ENCODE assay signal across 8 cellular contexts in genomic region chr1:226763741-226764264, GRCh38. TPM values are rescaled to one million over a fixed set of nuclear protein-coding genes. Genes with fewer than 3 reads are reported as not detected.
A peak's percentile ranks its signal among the peaks of the same experiment; 100 is the strongest.
DNase-seq lines count a peak whose midpoint lies in the region; ATAC-seq and TF ChIP-seq lines count a peak whose summit lies in the region.

No MANE protein-coding gene starts in this region.

- no peak overlapping the region for H3K9ac ChIP-seq in fibroblast of lung (ENCODE audit: insufficient read depth, low read length)

- H3K79me2 ChIP-seq in fibroblast of lung (ENCODE audit: control insufficient read depth, insufficient read depth, low read length), result no peaks in the 10 kb centered on the region

- H3K36me3 ChIP-seq in fibroblast of lung (ENCODE audit: control insufficient read depth, insufficient read depth, low read length), result no peaks in the 10 kb centered on the region

- H3K27ac ChIP-seq in fibroblast of lung (ENCODE audit: insufficient read depth, low read length), result no peak overlapping the region

- no peak for TF ChIP-seq CTCF in fibroblast of lung (conservative IDR thresholded peaks at IDR 0.05 in 1 of 2, IDR thresholded peaks at IDR 0.05 in 1 of 2; ENCODE audit: low read depth in 1 of 2, low read length in 2 of 2)
- no peak for TF ChIP-seq CTCF in omental fat pad (IDR thresholded peaks at IDR 0.05)
- TF ChIP-seq CTCF in lower leg skin (IDR thresholded peaks at IDR 0.05), result no peak

- no peaks in the 10 kb centered on the region for H3K27me3 ChIP-seq in fibroblast of lung (ENCODE audit: control insufficient read depth, insufficient read depth, low read length)

- no peak overlapping the region for H3K4me2 ChIP-seq in fibroblast of lung (ENCODE audit: extremely low read depth, insufficient read depth, low read length)

- intact Hi-C loops in lower leg skin (cut with DNase I; ENCODE audit: low total_unique reads), result no loop called here

- H3K4me1 ChIP-seq in fibroblast of lung (ENCODE audit: control insufficient read depth, extremely low read depth, insufficient read depth, low read length), result peaks cover 8% of the 10 kb centered on the region

- H4K20me1 ChIP-seq in fibroblast of lung (ENCODE audit: control insufficient read depth, extremely low read depth, insufficient read depth, low read length), result no peaks in the 10 kb centered on the region

- DNase-seq in activated effector memory CD4-positive, alpha-beta T cell treated with anti-CD3 and anti-CD28 coated beads, Interleukin-2, amount 50 U/mL, for 16 hours, result peak; percentile 66
- no peak for DNase-seq in activated effector memory CD4-positive, alpha-beta T cell treated with Interleukin-2 at 50 U/mL for 16 hours
- DNase-seq in T follicular helper cell (ENCODE audit: low read depth), result peak; percentile 12
- peak; percentile 88 to 90 for DNase-seq in fibroblast of lung (ENCODE audit: low read depth in 2 of 2)
- DNase-seq in stimulated activated CD8-positive, alpha-beta memory T cell treated with anti-CD3 and anti-CD28 coated beads, Interleukin-7, amount 100 ng/mL, for 4 hours (ENCODE audit: low read depth in 2 of 2), result peak; percentile 8
- no peak for DNase-seq in DMS 273 treated with DMSO at 0.1 percent for 48 hours (lab: John Stamatoyannopoulos, UW)
- DNase-seq in omental fat pad (ENCODE audit: low spot score), result no peak
- no peak for DNase-seq in lower leg skin (ENCODE audit: low spot score in 2 of 2)

- 32 to 38% methylated on average over 5 of the region's 5 CpGs for WGBS in lower leg skin, 2 donors

- no peaks in the 10 kb centered on the region for H3K9me3 ChIP-seq in fibroblast of lung (ENCODE audit: control insufficient read depth, insufficient read depth, low read depth, low read length)

- ATAC-seq in omental fat pad (ENCODE audit: low FRiP score), result no peak

- H3K4me3 ChIP-seq in fibroblast of lung (replicated peaks in 1 of 4; ENCODE audit: control extremely low read depth in 1 of 4, insufficient read depth in 1 of 4, low read depth in 3 of 4, low read length in 4 of 4) (no peak overlapping the region), lower leg skin (ENCODE audit: low read depth, poor library complexity, severe bottlenecking) (no peak overlapping the region)

- no peak overlapping the region for H2AFZ ChIP-seq in fibroblast of lung (ENCODE audit: low read length)

- TF ChIP-seq POLR2A in lower leg skin (IDR thresholded peaks at IDR 0.05), result no peak

RNA-seq across cellular contexts. Expression of gene ITPKB, which starts 24.7 kb away (rescaled TPM):
- total RNA-seq in fibroblast of lung (15.9 and 32.4 TPM in 2 replicates), omental fat pad (10 to 100 TPM; 22.2 to 68.6 (median 31.5) TPM), lower leg skin (10 to 100 TPM; 39.3 to 57.2 (median 44.1) TPM)
- polyA plus RNA-seq in fibroblast of lung, result 10.2 and 14.5 TPM in 2 replicates
- 15.8 and 20.6 TPM in 2 replicates for polyA plus RNA-seq in fibroblast of lung (2012)
- polyA minus RNA-seq in fibroblast of lung (ENCODE audit: low replicate concordance), result 35.5 and 60.4 TPM in 2 replicates

Comparison
In these comparisons a context has a peak if more than half of its experiments do, and no peak if none do; other contexts are left out.
1. DNase-seq: peak in activated effector memory CD4-positive, alpha-beta T cell treated with anti-CD3 and anti-CD28 coated beads, Interleukin-2, amount 50 U/mL, for 16 hours (single experiment), T follicular helper cell (single experiment), fibroblast of lung (2 of 2) and stimulated activated CD8-positive, alpha-beta memory T cell treated with anti-CD3 and anti-CD28 coated beads, Interleukin-7, amount 100 ng/mL, for 4 hours (2 of 2); none in activated effector memory CD4-positive, alpha-beta T cell treated with Interleukin-2 at 50 U/mL for 16 hours (single experiment), DMS 273 treated with DMSO at 0.1 percent for 48 hours (single experiment), omental fat pad (single experiment) and lower leg skin (0 of 2).